Comparison of ENCODE assay signal across 21 cellular contexts in the genomic region with DNA sequence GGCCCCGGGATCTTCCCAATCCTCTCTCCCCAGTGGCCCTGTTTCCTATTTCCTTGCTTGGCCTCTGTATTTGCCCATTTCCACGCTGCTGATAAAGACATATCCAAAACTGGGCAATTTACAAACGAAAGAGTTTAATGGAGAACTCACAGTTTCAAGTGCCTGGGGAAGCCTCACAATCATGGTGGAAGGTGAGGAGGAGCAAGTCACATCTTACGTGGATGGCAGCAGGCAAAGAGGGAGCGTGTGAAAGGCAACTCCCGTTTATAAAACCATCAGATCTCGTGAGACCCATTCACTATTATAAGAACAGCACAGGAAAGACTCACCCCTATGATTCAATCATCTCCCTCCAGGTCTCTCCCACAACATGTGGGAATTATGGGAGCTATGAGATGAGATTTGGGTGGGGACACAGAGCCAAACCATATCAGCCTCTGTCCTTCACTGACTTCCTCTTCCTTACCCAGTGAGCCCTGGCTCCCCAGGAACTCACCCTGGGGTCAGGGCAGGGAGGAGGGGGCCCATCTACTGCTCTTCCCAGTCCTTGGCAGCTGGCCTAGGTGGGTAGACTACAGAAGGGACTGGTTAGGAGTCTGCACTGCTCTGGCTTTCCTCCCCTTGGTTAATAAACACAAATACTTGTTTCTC.
"Had no signal": no experiment of that assay in that cellular context is flagged by ENCODE, and none has a peak within 500 bp of the region (broad histone marks: within the 10 kb centered on the region; RNA-seq: fewer than 3 reads in every experiment).

No MANE protein-coding gene starts in this region.

- H3K4me2 ChIP-seq: SK-N-SH had no signal

- H3K4me1 ChIP-seq: SJSA1 had no signal

- H3K9ac ChIP-seq: SK-N-SH had no signal

- H3K9me3 ChIP-seq: SJSA1, SK-N-SH had no signal

- H3K36me3 ChIP-seq: SJSA1 had no signal

- H3K27me3 ChIP-seq: SJSA1 had no signal

- FAIRE-seq: RCC 7860 had no signal

- DNase-seq: Karpas-422, KG1, MM.1S, NCI-H1092 treated with DMSO at 0.1 percent for 48 hours, NCI-H1436, NCI-H187, NCI-H2029, NCI-H2081 treated with DMSO at 0.1 percent for 48 hours, NCI-H2171, NCI-H226, NCI-H446, NCI-H510A, NCI-H524 treated with DMSO at 0.1 percent for 48 hours, NCI-H69, NCI-H774, Right ventricle myocardium superior, RPMI8226, SIG-M5, SK-N-SH had no signal

- H3K27ac ChIP-seq: SJSA1 had no signal

- H3K4me3 ChIP-seq: SJSA1 had no signal
